1 cellular context compared by ENCODE assay signal in genomic region chr16:57244767-57245471, GRCh38.
TF ChIP-seq lines count a peak whose summit lies in the region.

ARL2BP (plus strand) TSS chr16:57245259; CDS start chr16:57245368, 109 bp downstream.

TF ChIP-seq in WTC11, 78 proteins besides CTCF, POLR2A, EP300 and RAD21 (continued from another document and continues in another):
- no peak for TF ChIP-seq JUN (CRISPR knock-in tag; IDR thresholded peaks at IDR 0.05)
- TF ChIP-seq ZNF671 (CRISPR knock-in tag; IDR thresholded peaks at IDR 0.05): no peak
- TF ChIP-seq AR (CRISPR knock-in tag; IDR thresholded peaks at IDR 0.05): no peak
- no peak; the same call in 1 of the 2 replicates for TF ChIP-seq GABPB1 (CRISPR knock-in tag; IDR thresholded peaks at IDR 0.05)
- no peak for TF ChIP-seq NR2C2 (CRISPR knock-in tag; IDR thresholded peaks at IDR 0.05)
- TF ChIP-seq E2F5 (CRISPR knock-in tag; IDR thresholded peaks at IDR 0.05): peak; percentile 84
- TF ChIP-seq NR1H2 (CRISPR knock-in tag; IDR thresholded peaks at IDR 0.05): no peak
- TF ChIP-seq MAX (CRISPR knock-in tag; IDR thresholded peaks at IDR 0.05): peak; percentile 57; the same call in 1 of the 2 replicates
- TF ChIP-seq SOX15 (CRISPR knock-in tag; IDR thresholded peaks at IDR 0.05): no peak
- TF ChIP-seq ESRRA (CRISPR knock-in tag; IDR thresholded peaks at IDR 0.05; ENCODE audit: borderline replicate concordance): no peak
- TF ChIP-seq USF2 (CRISPR knock-in tag; IDR thresholded peaks at IDR 0.05): peak; percentile 30; the same call in 1 of the 2 replicates
- TF ChIP-seq ZSCAN18 (CRISPR knock-in tag; IDR thresholded peaks at IDR 0.05): no peak
- no peak for TF ChIP-seq HMGA2 (CRISPR knock-in tag; IDR thresholded peaks at IDR 0.05)
- no peak for TF ChIP-seq MLX (CRISPR knock-in tag; IDR thresholded peaks at IDR 0.05)
- no peak for TF ChIP-seq ZNF396 (CRISPR knock-in tag; IDR thresholded peaks at IDR 0.05; ENCODE audit: borderline replicate concordance)
- no peak for TF ChIP-seq ZNF425 (CRISPR knock-in tag; conservative IDR thresholded peaks at IDR 0.05)
- TF ChIP-seq PRRX2 (CRISPR knock-in tag; IDR thresholded peaks at IDR 0.05): no peak
- peak; percentile 73 for TF ChIP-seq TP53 (CRISPR knock-in tag; IDR thresholded peaks at IDR 0.05)
- no peak for TF ChIP-seq PREB (CRISPR knock-in tag; IDR thresholded peaks at IDR 0.05; ENCODE audit: borderline replicate concordance)
- no peak for TF ChIP-seq CDX4 (CRISPR knock-in tag; IDR thresholded peaks at IDR 0.05; ENCODE audit: borderline replicate concordance)
- TF ChIP-seq ZNF232 (CRISPR knock-in tag; IDR thresholded peaks at IDR 0.05): no peak; the same call in 1 of the 2 replicates
- 0 out of 2 replicates have a peak, but pooled peaks have one; percentile 63 for TF ChIP-seq FOXP1 (CRISPR knock-in tag; IDR thresholded peaks at IDR 0.05; ENCODE audit: borderline replicate concordance)
- TF ChIP-seq RELA (CRISPR knock-in tag; IDR thresholded peaks at IDR 0.05; ENCODE audit: borderline replicate concordance): no peak
- no peak for TF ChIP-seq KAT7 (CRISPR knock-in tag; IDR thresholded peaks at IDR 0.05; ENCODE audit: borderline replicate concordance)
- TF ChIP-seq ZNF423 (CRISPR knock-in tag; IDR thresholded peaks at IDR 0.05): no peak
- TF ChIP-seq JAZF1 (CRISPR knock-in tag; IDR thresholded peaks at IDR 0.05): no peak
- TF ChIP-seq GTF2I (CRISPR knock-in tag; conservative IDR thresholded peaks at IDR 0.05): no peak
- no peak for TF ChIP-seq RORB (CRISPR knock-in tag; IDR thresholded peaks at IDR 0.05)
- no peak for TF ChIP-seq ZBTB43 (CRISPR knock-in tag; IDR thresholded peaks at IDR 0.05)
- TF ChIP-seq PRDM15 (CRISPR knock-in tag; IDR thresholded peaks at IDR 0.05): peak; percentile 93
- no peak for TF ChIP-seq OVOL2 (CRISPR knock-in tag; IDR thresholded peaks at IDR 0.05; ENCODE audit: borderline replicate concordance)
- TF ChIP-seq ZNF532 (CRISPR knock-in tag; IDR thresholded peaks at IDR 0.05; ENCODE audit: borderline replicate concordance): no peak
- no peak for TF ChIP-seq MXD4 (CRISPR knock-in tag; IDR thresholded peaks at IDR 0.05; ENCODE audit: borderline replicate concordance)
- TF ChIP-seq ATF1 (CRISPR knock-in tag; IDR thresholded peaks at IDR 0.05): no peak
